ENCODE assay signal across 7 cellular contexts in genomic region chr2:84173041-84173440, GRCh38.
"Had no signal": no experiment of that assay in that cellular context is flagged by ENCODE, and none has a peak within 500 bp of the region (broad histone marks: within the 10 kb centered on the region; RNA-seq: fewer than 3 reads in every experiment).

No MANE protein-coding gene starts in this region.

- FAIRE-seq: G401.6, GM12891, GM12892, GM18507, GM19239 had no signal

- DNase-seq: GDM1, GF-D8 had no signal
